Comparison of ENCODE assay signal across 24 cellular contexts in the genomic region with DNA sequence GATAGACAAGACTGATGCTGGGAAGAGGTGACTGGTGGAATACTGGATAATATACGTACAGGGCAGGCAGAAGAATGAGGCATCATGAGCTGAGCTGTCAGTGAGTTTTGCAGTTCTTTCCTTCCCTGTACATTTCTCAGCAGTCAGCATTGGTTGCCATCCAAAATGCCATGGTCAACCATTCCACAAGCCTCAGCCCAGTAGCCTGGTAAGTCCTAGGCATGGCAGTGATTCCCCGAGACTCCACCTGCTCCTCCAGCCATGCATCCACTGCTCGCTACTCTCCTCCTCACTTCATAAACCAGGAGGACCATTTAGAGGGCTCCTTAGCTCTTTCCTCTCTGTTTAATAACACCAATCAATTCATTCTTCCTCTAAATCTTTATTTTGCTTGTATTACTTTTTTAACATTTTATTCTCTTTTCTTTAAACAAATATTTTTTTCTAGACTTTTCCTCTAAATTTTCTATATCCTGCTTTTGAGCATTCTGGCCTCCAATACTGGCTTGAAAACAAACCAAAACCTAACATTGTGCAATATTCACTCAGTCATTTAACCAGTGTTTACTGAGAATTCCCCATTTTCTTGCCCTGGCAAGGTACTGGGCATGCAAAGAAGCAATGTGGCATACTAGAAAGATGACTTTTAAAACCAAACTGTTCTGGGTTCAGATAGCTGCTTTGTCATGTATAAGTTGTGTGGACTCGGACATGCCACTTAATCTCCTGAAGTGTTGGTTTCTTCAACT.
DNase-seq lines count a peak whose midpoint lies in the region; ATAC-seq and TF ChIP-seq lines count a peak whose summit lies in the region.
"Had no signal": no experiment of that assay in that cellular context is flagged by ENCODE, and none has a peak within 500 bp of the region (broad histone marks: within the 10 kb centered on the region; RNA-seq: fewer than 3 reads in every experiment).

No MANE protein-coding gene starts in this region.

- no peaks in the 10 kb centered on the region for H3K9me3 Mint-ChIP-seq in activated naive CD4-positive, alpha-beta T cell treated with anti-CD3 and anti-CD28 coated beads, Interleukin-2, amount 50 U/mL, for 72 hours
- H3K9me3 Mint-ChIP-seq: activated T-helper 1 cell treated with anti-CD3 and anti-CD28 coated beads, Interleukin-12 subunit alpha, Interleukin-12 subunit beta, Interleukin-2, Interleukin-4 antibody, amounts not matched to agents 30 ng/mL and 10 ng/mL and 1 ng/mL, durations not matched to agents 14 hours and 24 hours and 36 hours; brain; nephron progenitor cell; stimulated activated naive CD8-positive, alpha-beta T cell treated with anti-CD3 and anti-CD28 coated beads, Interleukin-15, Interleukin-2, amounts not matched to agents 100 ng/mL and 50 ng/mL, for 24 hours had no signal

- peaks cover 53% of the 10 kb centered on the region for H3K4me1 ChIP-seq in RWPE2 (ENCODE audit: insufficient read depth, poor library complexity, severe bottlenecking)

- H3K27ac ChIP-seq in RWPE2 (ENCODE audit: poor library complexity, severe bottlenecking), result peak overlapping the region; percentile 97
- H3K27ac ChIP-seq: coronary artery, left ventricle myocardium inferior, transverse colon had no signal

- no peak for TF ChIP-seq CTCF in RWPE2 (IDR thresholded peaks at IDR 0.05; ENCODE audit: poor library complexity, severe bottlenecking)
- no peak for TF ChIP-seq CTCF in fibroblast of mammary gland (conservative IDR thresholded peaks at IDR 0.05; ENCODE audit: control insufficient read depth, insufficient read depth, low read depth, low read length)
- no peak for TF ChIP-seq CTCF in omental fat pad (IDR thresholded peaks at IDR 0.05)

- H3K4me3 ChIP-seq in RWPE2 (ENCODE audit: severe bottlenecking) (no peak overlapping the region), fibroblast of mammary gland (ENCODE audit: control insufficient read depth, low read depth, low read length) (no peak overlapping the region)
- H3K4me3 ChIP-seq: coronary artery, left ventricle myocardium inferior, transverse colon had no signal

- no peak overlapping the region for H3K27ac Mint-ChIP-seq in activated naive CD4-positive, alpha-beta T cell treated with anti-CD3 and anti-CD28 coated beads, Interleukin-2, amount 50 U/mL, for 72 hours
- H3K27ac Mint-ChIP-seq: activated naive CD8-positive, alpha-beta T cell; activated T-helper 1 cell treated with anti-CD3 and anti-CD28 coated beads, Interleukin-12 subunit alpha, Interleukin-12 subunit beta, Interleukin-2, Interleukin-4 antibody, amounts not matched to agents 30 ng/mL and 10 ng/mL and 1 ng/mL, durations not matched to agents 14 hours and 24 hours and 36 hours; B cell; brain; nephron progenitor cell; stimulated activated naive CD8-positive, alpha-beta T cell treated with anti-CD3 and anti-CD28 coated beads, Interleukin-15, Interleukin-2, amounts not matched to agents 100 ng/mL and 50 ng/mL, for 24 hours had no signal

- no peaks in the 10 kb centered on the region for H3K27me3 ChIP-seq in RWPE2 (ENCODE audit: insufficient read depth, poor library complexity, severe bottlenecking)
- H3K27me3 ChIP-seq: transverse colon had no signal

- peak; percentile 47 for DNase-seq in GM03348 (ENCODE audit: low spot score)
- DNase-seq in RWPE2 (ENCODE audit: low spot score), result no peak
- DNase-seq in fibroblast of mammary gland (ENCODE audit: low read depth), result peak; percentile 53
- no peak for DNase-seq in omental fat pad (ENCODE audit: low spot score)
- DNase-seq in NCI-H2227 (lab: John Stamatoyannopoulos, UW; ENCODE audit: unreplicated experiment), result no peak
- no peak for DNase-seq in stimulated activated CD4-positive, alpha-beta T cell treated with anti-CD3 and anti-CD28 coated beads, Interleukin-2, amount 100 ng/mL, for 48 hours
- no peak for DNase-seq in activated naive CD4-positive, alpha-beta T cell treated with anti-CD3 and anti-CD28 coated beads, Interleukin-2, amount 50 U/mL, for 72 hours (ENCODE audit: low spot score in 2 of 2)
- DNase-seq: DMS79 treated with DMSO at 0.1 percent for 48 hours; left ventricle myocardium inferior; NCI-H1105; NCI-H2107; NCI-H524; nephron progenitor cell; posterior cingulate gyrus; stimulated activated CD4-positive, alpha-beta T cell treated with anti-CD3 and anti-CD28 coated beads, Interleukin-4, amount 100 ng/mL, for 24 hours; transverse colon had no signal

- H3K36me3 Mint-ChIP-seq in activated naive CD4-positive, alpha-beta T cell treated with anti-CD3 and anti-CD28 coated beads, Interleukin-2, amount 50 U/mL, for 72 hours, result no peaks in the 10 kb centered on the region
- H3K36me3 Mint-ChIP-seq: activated naive CD8-positive, alpha-beta T cell; brain had no signal

- H3K36me3 ChIP-seq in RWPE2 (ENCODE audit: low read depth), result no peaks in the 10 kb centered on the region
- H3K36me3 ChIP-seq: left ventricle myocardium inferior, transverse colon had no signal

- no peak for ATAC-seq in RWPE2 (ENCODE audit: low read depth)
- peak; percentile 64 for ATAC-seq in omental fat pad (ENCODE audit: low FRiP score)
- ATAC-seq in activated naive CD4-positive, alpha-beta T cell treated with anti-CD3 and anti-CD28 coated beads, Interleukin-2, amount 50 U/mL, for 72 hours, result no peak
- ATAC-seq in GM21529 (IDR thresholded peaks at IDR 0.05; ENCODE audit: unreplicated experiment), result no peak
- ATAC-seq: Right ventricle myocardium inferior had no signal

- H3K9me3 ChIP-seq in RWPE2 (ENCODE audit: severe bottlenecking), result no peaks in the 10 kb centered on the region
- H3K9me3 ChIP-seq: left ventricle myocardium inferior, transverse colon had no signal

Comparison
In these comparisons a context has a peak if more than half of its experiments do, and no peak if none do; other contexts are left out.
1. DNase-seq: peak in GM03348 (single experiment) and fibroblast of mammary gland (single experiment); none in RWPE2 (single experiment), omental fat pad (single experiment), NCI-H2227 (single experiment), stimulated activated CD4-positive, alpha-beta T cell treated with anti-CD3 and anti-CD28 coated beads, Interleukin-2, amount 100 ng/mL, for 48 hours (0 of 2) and activated naive CD4-positive, alpha-beta T cell treated with anti-CD3 and anti-CD28 coated beads, Interleukin-2, amount 50 U/mL, for 72 hours (0 of 2).